Comparison of ENCODE assay signal across 11 cellular contexts in genomic region chr12:94175763-94176660, GRCh38. TPM values are rescaled to one million over a fixed set of nuclear protein-coding genes. Genes with fewer than 3 reads are reported as not detected.
DNase-seq lines count a peak whose midpoint lies in the region; ATAC-seq lines count a peak whose summit lies in the region.
"Had no signal": no experiment of that assay in that cellular context is flagged by ENCODE, and none has a peak within 500 bp of the region (broad histone marks: within the 10 kb centered on the region; RNA-seq: fewer than 3 reads in every experiment).

No MANE protein-coding gene starts in this region.

- H3K36me3 Mint-ChIP-seq in T-helper 17 cell (ENCODE audit: low read depth) = peaks cover 3% of the 10 kb centered on the region
- H3K36me3 Mint-ChIP-seq in natural killer cell treated with Interleukin-12 subunit alpha and Interleukin-12 subunit beta and Interleukin-15 and Interleukin-18, amount 100 ng/mL, for 72 hours = peaks cover 22% of the 10 kb centered on the region

- H3K9me3 ChIP-seq in T-helper 17 cell (ENCODE audit: control insufficient read depth, low read length, poor library complexity, severe bottlenecking) = no peaks in the 10 kb centered on the region
- H3K9me3 ChIP-seq: uterus had no signal

- peak; percentile 47 for DNase-seq in GF-D8 (lab: John Stamatoyannopoulos, UW)
- DNase-seq in T-helper 17 cell = no peak
- DNase-seq in natural killer cell treated with Interleukin-12 subunit alpha and Interleukin-12 subunit beta and Interleukin-15 and Interleukin-18, amount 100 ng/mL, for 72 hours (ENCODE audit: low spot score) = no peak
- DNase-seq in dermis blood vessel endothelial cell = no peak
- no peak for DNase-seq in stimulated activated CD4-positive, alpha-beta T cell treated with anti-CD3 and anti-CD28 coated beads, Interleukin-2, amount 100 ng/mL, for 24 hours
- no peak for DNase-seq in DMS114 treated with DMSO at 0.1 percent for 48 hours (lab: John Stamatoyannopoulos, UW; ENCODE audit: unreplicated experiment)
- DNase-seq: T-cell, uterus had no signal

- peaks cover 6% of the 10 kb centered on the region for H3K9me3 Mint-ChIP-seq in natural killer cell treated with Interleukin-12 subunit alpha and Interleukin-12 subunit beta and Interleukin-15 and Interleukin-18, amount 100 ng/mL, for 72 hours

- H3K4me3 Mint-ChIP-seq in T-helper 17 cell = peak overlapping the region; percentile 25
- H3K4me3 Mint-ChIP-seq in natural killer cell treated with Interleukin-12 subunit alpha and Interleukin-12 subunit beta and Interleukin-15 and Interleukin-18, amount 100 ng/mL, for 72 hours = peak overlapping the region; percentile 33
- H3K4me3 Mint-ChIP-seq: neural crest cell had no signal

- peaks cover 41% of the 10 kb centered on the region for H3K4me1 Mint-ChIP-seq in T-helper 17 cell
- H3K4me1 Mint-ChIP-seq in natural killer cell treated with Interleukin-12 subunit alpha and Interleukin-12 subunit beta and Interleukin-15 and Interleukin-18, amount 100 ng/mL, for 72 hours (ENCODE audit: low read depth in 2 of 2) = peaks cover 48 to 52% of the 10 kb centered on the region in 2 donors
- H3K4me1 Mint-ChIP-seq: neural crest cell had no signal

- peak overlapping the region; percentile 59 for H3K27ac Mint-ChIP-seq in T-helper 17 cell
- H3K27ac Mint-ChIP-seq in natural killer cell treated with Interleukin-12 subunit alpha and Interleukin-12 subunit beta and Interleukin-15 and Interleukin-18, amount 100 ng/mL, for 72 hours = peak overlapping the region; percentile 74 to 90

- no peaks in the 10 kb centered on the region for H3K27me3 Mint-ChIP-seq in T-helper 17 cell
- H3K27me3 Mint-ChIP-seq in natural killer cell treated with Interleukin-12 subunit alpha and Interleukin-12 subunit beta and Interleukin-15 and Interleukin-18, amount 100 ng/mL, for 72 hours = no peaks in the 10 kb centered on the region
- H3K27me3 Mint-ChIP-seq: T-cell had no signal

- ATAC-seq in HG02840 (IDR thresholded peaks at IDR 0.05; ENCODE audit: low FRiP score, unreplicated experiment) = peak; percentile 39
- ATAC-seq in T-helper 17 cell = no peak
- peak; percentile 39 to 66 for ATAC-seq in natural killer cell treated with Interleukin-12 subunit alpha and Interleukin-12 subunit beta and Interleukin-15 and Interleukin-18, amount 100 ng/mL, for 72 hours
- no peak for ATAC-seq in HG02798 (IDR thresholded peaks at IDR 0.05; ENCODE audit: poor library complexity, unreplicated experiment)
- ATAC-seq: T-cell had no signal

RNA-seq across cellular contexts. Expression of gene PLXNC1, which starts 27.6 kb away (rescaled TPM):
- total RNA-seq in T-helper 17 cell (10 to 100 TPM; 26.5 to 30.6 TPM), dermis blood vessel endothelial cell (0.17 and 0.23 TPM in 2 replicates)
- 10 to 100 TPM; 14.7 to 20.6 TPM for total RNA-seq in natural killer cell treated with Interleukin-12 subunit alpha and Interleukin-12 subunit beta and Interleukin-15 and Interleukin-18, amount 100 ng/mL, for 72 hours

Comparison
In these comparisons a context has a peak if more than half of its experiments do, and no peak if none do; other contexts are left out.
1. ATAC-seq: peak in HG02840 (single experiment) and natural killer cell treated with Interleukin-12 subunit alpha and Interleukin-12 subunit beta and Interleukin-15 and Interleukin-18, amount 100 ng/mL, for 72 hours (2 of 2); none in T-helper 17 cell (single experiment) and HG02798 (single experiment).
2. RNA of gene PLXNC1, which starts 27.6 kb away (total RNA-seq): 26.5 to 30.6 TPM in T-helper 17 cell and 14.7 to 20.6 TPM in natural killer cell treated with Interleukin-12 subunit alpha and Interleukin-12 subunit beta and Interleukin-15 and Interleukin-18, amount 100 ng/mL, for 72 hours; 0.17 to 0.23 TPM in dermis blood vessel endothelial cell; every median in the first group is over 10 times any median in the second.